ENCODE assay signal across 27 cellular contexts in the genomic region with DNA sequence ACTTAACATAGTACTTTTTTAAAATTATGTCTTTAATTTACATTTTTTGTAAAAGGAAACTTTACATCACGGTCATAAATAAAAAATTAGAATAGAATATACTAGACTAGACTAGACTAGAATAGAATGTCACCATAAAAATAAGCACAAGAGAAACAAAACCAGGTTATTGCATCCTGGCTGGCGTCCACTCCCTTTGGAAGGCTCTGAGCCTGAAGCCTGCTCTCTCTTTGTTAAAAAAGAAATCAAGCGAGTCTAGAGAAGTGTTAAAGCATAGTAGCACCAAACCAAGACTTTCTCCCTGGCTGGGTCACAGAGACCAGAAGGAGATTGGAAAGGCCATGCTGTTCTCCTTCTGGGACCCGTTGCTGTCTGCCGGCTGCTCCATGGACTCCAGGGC.
"Had no signal": no experiment of that assay in that cellular context is flagged by ENCODE, and none has a peak within 500 bp of the region (broad histone marks: within the 10 kb centered on the region; RNA-seq: fewer than 3 reads in every experiment).

No MANE protein-coding gene starts in this region.

- H3K4me3 Mint-ChIP-seq: mesothelial cell of epicardium; naive B cell; natural killer cell treated with Interleukin-12 subunit alpha and Interleukin-12 subunit beta and Interleukin-15 and Interleukin-18, amount 100 ng/mL, for 72 hours; neural crest cell; type B pancreatic cell had no signal

- H3K36me3 Mint-ChIP-seq: mesothelial cell of epicardium; naive B cell; natural killer cell treated with Interleukin-12 subunit alpha and Interleukin-12 subunit beta and Interleukin-15 and Interleukin-18, amount 100 ng/mL, for 72 hours; type B pancreatic cell had no signal

- H3K9me3 ChIP-seq: colonic mucosa, esophagus squamous epithelium, mucosa of descending colon, neutrophil, right atrium auricular region, stomach, tibial artery, uterus had no signal

- H3K4me1 Mint-ChIP-seq: mesothelial cell of epicardium, naive B cell had no signal

- DNase-seq: colonic mucosa; dermis blood vessel endothelial cell; effector memory CD4-positive, alpha-beta T cell; esophagus squamous epithelium; foreskin melanocyte; left ventricle myocardium superior; mesenchymal stem cell; mucosa of descending colon; naive B cell; stimulated activated CD4-positive, alpha-beta T cell treated with anti-CD3 and anti-CD28 coated beads, Interleukin-12 subunit alpha, Interleukin-12 subunit beta, amount 100 ng/mL, for 4 hours; stimulated activated CD4-positive, alpha-beta T cell treated with anti-CD3 and anti-CD28 coated beads, Interleukin-1b, Interleukin-23, amount 100 ng/mL, for 48 hours; stimulated activated CD4-positive, alpha-beta T cell treated with anti-CD3 and anti-CD28 coated beads, Interleukin-4, amount 100 ng/mL, for 1 hour; stimulated activated CD8-positive, alpha-beta memory T cell treated with anti-CD3 and anti-CD28 coated beads, Interleukin-4, amount 100 ng/mL, for 48 hours; stimulated activated naive CD4-positive, alpha-beta T cell treated with Interleukin-2 at 50 U/mL for 16 hours; stomach; tibial artery had no signal

- H3K4me1 ChIP-seq: uterus had no signal

- H3K4me3 ChIP-seq: colonic mucosa, esophagus squamous epithelium, lung, mucosa of descending colon, right atrium auricular region, smooth muscle cell, stomach, tibial artery, uterus had no signal

- H3K27ac Mint-ChIP-seq: mesothelial cell of epicardium; natural killer cell treated with Interleukin-12 subunit alpha and Interleukin-12 subunit beta and Interleukin-15 and Interleukin-18, amount 100 ng/mL, for 72 hours; progenitor cell of endocrine pancreas; type B pancreatic cell had no signal

- H3K9me3 Mint-ChIP-seq: mesothelial cell of epicardium; naive B cell; natural killer cell treated with Interleukin-12 subunit alpha and Interleukin-12 subunit beta and Interleukin-15 and Interleukin-18, amount 100 ng/mL, for 72 hours; neural crest cell; type B pancreatic cell had no signal

- ATAC-seq: left ventricle myocardium superior; mucosa of descending colon; natural killer cell treated with Interleukin-12 subunit alpha and Interleukin-12 subunit beta and Interleukin-15 and Interleukin-18, amount 100 ng/mL, for 72 hours had no signal

- H3K36me3 ChIP-seq: colonic mucosa, esophagus squamous epithelium, neutrophil, right atrium auricular region, stomach, tibial artery, uterus had no signal

- H3K27ac ChIP-seq: colonic mucosa, esophagus squamous epithelium, neutrophil, parathyroid adenoma, right atrium auricular region, stomach, tibial artery had no signal

- H3K27me3 ChIP-seq: colonic mucosa, uterus had no signal
